ENCODE assay signal across 9 cellular contexts in the genomic region with DNA sequence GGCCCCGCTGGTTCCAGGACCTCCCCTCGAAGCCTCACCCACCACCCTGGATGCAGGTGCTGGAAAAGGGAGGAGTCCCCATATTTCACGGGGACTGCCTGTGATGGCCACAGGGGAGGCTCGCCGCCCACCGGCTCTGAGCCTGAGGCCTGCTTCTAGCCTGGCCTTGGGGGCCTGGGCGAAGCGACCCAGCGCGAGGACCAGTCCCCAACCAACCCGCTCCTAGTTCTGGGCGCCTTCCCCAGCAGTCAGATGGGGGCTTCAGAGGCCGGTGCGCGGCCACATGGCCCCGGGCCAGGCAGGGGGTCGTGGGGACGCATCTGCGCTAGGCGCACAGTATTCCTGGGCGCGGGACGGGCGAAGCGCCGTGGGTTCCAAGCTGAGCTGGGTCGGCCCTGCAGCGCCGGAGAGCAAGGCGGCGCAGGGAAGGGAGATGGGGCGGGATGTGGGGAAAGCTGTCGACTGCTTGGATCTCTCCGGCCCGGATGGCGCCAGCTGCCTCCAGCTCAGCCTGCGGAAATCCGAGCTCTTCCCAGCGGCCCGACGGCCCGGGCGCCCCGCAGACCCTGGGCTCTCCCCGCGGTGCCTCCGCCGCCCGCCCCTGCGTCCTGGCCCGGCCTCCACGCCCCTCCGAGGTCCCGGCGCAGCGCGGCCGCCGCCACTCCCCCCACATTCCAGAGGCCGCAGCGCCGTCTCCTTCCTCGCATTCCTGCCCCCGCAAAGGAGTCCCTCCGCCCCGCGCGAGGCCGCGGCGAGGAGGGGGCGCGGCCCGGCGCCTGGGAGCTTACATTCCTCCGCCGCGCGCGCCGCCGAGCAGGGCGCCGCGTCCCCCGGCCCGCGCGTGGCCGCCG. TPM values are rescaled to one million over a fixed set of nuclear protein-coding genes. Genes with fewer than 3 reads are reported as not detected.
DNase-seq lines count a peak whose midpoint lies in the region; ATAC-seq, FAIRE-seq and TF ChIP-seq lines count a peak whose summit lies in the region.
"Had no signal": no experiment of that assay in that cellular context is flagged by ENCODE, and none has a peak within 500 bp of the region (broad histone marks: within the 10 kb centered on the region; RNA-seq: fewer than 3 reads in every experiment).

A gene (plus strand): TSS at position 788 of the 851 bp plus-strand sequence. CDS start 217 bp downstream, outside the sequence.

- TF ChIP-seq POLR2A in GM18505 (IDR thresholded peaks at IDR 0.05; ENCODE audit: borderline replicate concordance, extremely low read depth, insufficient read depth, insufficient read length): no peak

- H3K4me1 Mint-ChIP-seq in Calu3 (ENCODE audit: low read depth, unreplicated experiment) (peaks cover 13% of the 10 kb centered on the region), endothelial cell (ENCODE audit: unreplicated experiment) (peaks cover 6% of the 10 kb centered on the region)

- DNase-seq in Calu3: peak; percentile 65
- peak; percentile 32 for DNase-seq in PC-3
- DNase-seq in endothelial cell (ENCODE audit: low spot score): peak; percentile 84
- DNase-seq in mesenteric fat pad (ENCODE audit: low spot score): peak; percentile 92
- DNase-seq in urothelium cell line (ENCODE audit: low spot score): peak; percentile 90
- no peak for DNase-seq in NCI-H1930 (lab: John Stamatoyannopoulos, UW)

- POLR2A ChIA-PET in PC-3 (lab: Charles Lee; ENCODE audit: unreplicated experiment): interaction anchor here (0.5 kb wide), 1 partner anchor 247 kb away, joined by 14 read pairs; no protein-coding TSS in a partner anchor

- H3K36me3 ChIP-seq in PC-3 (ENCODE audit: low read depth, low read length): no peaks in the 10 kb centered on the region

- H3K27ac Mint-ChIP-seq in Calu3 (ENCODE audit: unreplicated experiment) (no peak within 1 kb of the TSS), endothelial cell (ENCODE audit: unreplicated experiment) (no peak within 1 kb of the TSS)
- H3K27ac Mint-ChIP-seq: natural killer cell treated with Interleukin-12 subunit alpha and Interleukin-12 subunit beta and Interleukin-15 and Interleukin-18, amount 100 ng/mL, for 72 hours had no signal

- H3K9me3 Mint-ChIP-seq in Calu3 (ENCODE audit: low read depth, unreplicated experiment) (no peaks in the 10 kb centered on the region), endothelial cell (ENCODE audit: unreplicated experiment) (no peaks in the 10 kb centered on the region)
- H3K9me3 Mint-ChIP-seq: natural killer cell treated with Interleukin-12 subunit alpha and Interleukin-12 subunit beta and Interleukin-15 and Interleukin-18, amount 100 ng/mL, for 72 hours had no signal

- ATAC-seq in PC-3 (peak; percentile 48), GM18505 (IDR thresholded peaks at IDR 0.05; ENCODE audit: unreplicated experiment) (no peak), GM18502 (IDR thresholded peaks at IDR 0.05; ENCODE audit: poor library complexity, unreplicated experiment) (no peak)

- peak within 1 kb of the TSS; percentile 84 for H3K4me2 ChIP-seq in PC-3 (ENCODE audit: low read length)

- no peaks in the 10 kb centered on the region for H3K9me3 ChIP-seq in PC-3 (ENCODE audit: low read length)

- peak; percentile 27 for FAIRE-seq in urothelium cell line (lab: Jason Lieb, UNC)

- no peak within 1 kb of the TSS for H3K9ac ChIP-seq in PC-3 (ENCODE audit: low read length)

- 0 out of 2 replicates have a peak within 1 kb of the TSS, but pooled peaks have one; percentile 20 for H2AFZ ChIP-seq in PC-3 (ENCODE audit: low read length)

- BruUV-seq in Calu3 (replicated peaks; lab: Mats Ljungman, UMichigan): no TSS peak
- BruUV-seq in PC-3 (replicated peaks; lab: Mats Ljungman, UMichigan): no TSS peak

- no peaks in the 10 kb centered on the region for H3K79me2 ChIP-seq in PC-3 (ENCODE audit: low read length)

- no peaks in the 10 kb centered on the region for H3K27me3 ChIP-seq in PC-3 (ENCODE audit: low read length)

- no peaks in the 10 kb centered on the region for H4K20me1 ChIP-seq in PC-3 (ENCODE audit: low read length)

- no peak within 1 kb of the TSS for H3K27ac ChIP-seq in PC-3 (ENCODE audit: low read length)

- intact Hi-C loops in Calu3 (cut with micrococcal nuclease; ENCODE audit: unreplicated experiment) (no loop called here), PC-3 (cut with micrococcal nuclease) (no loop called here)

- H3K36me3 Mint-ChIP-seq in Calu3 (ENCODE audit: insufficient read depth, unreplicated experiment): peaks cover 26% of the 10 kb centered on the region
- H3K36me3 Mint-ChIP-seq in endothelial cell (ENCODE audit: low read depth, unreplicated experiment): peaks cover 8% of the 10 kb centered on the region
- H3K36me3 Mint-ChIP-seq: natural killer cell treated with Interleukin-12 subunit alpha and Interleukin-12 subunit beta and Interleukin-15 and Interleukin-18, amount 100 ng/mL, for 72 hours had no signal

- TF ChIP-seq CTCF in Calu3 (IDR thresholded peaks at IDR 0.05; ENCODE audit: unreplicated experiment) (no peak), PC-3 (conservative IDR thresholded peaks at IDR 0.05; ENCODE audit: low read depth, low read length) (no peak), endothelial cell (IDR thresholded peaks at IDR 0.05; ENCODE audit: unreplicated experiment) (no peak)

- CTCF ChIA-PET in Calu3 (lab: Charles Lee) (interaction anchor here (0.6 kb wide), 1 partner anchor 252 kb away, joined by 5 read pairs; no protein-coding TSS in a partner anchor), PC-3 (lab: Charles Lee) (no interaction called here)

- no peaks in the 10 kb centered on the region for H3F3A ChIP-seq in PC-3 (ENCODE audit: low read length, unreplicated experiment)

- no peaks in the 10 kb centered on the region for H3K9me2 ChIP-seq in PC-3 (replicated peaks; ENCODE audit: low read length)

- H3K4me3 ChIP-seq in PC-3 (ENCODE audit: low read length): peak within 1 kb of the TSS; percentile 62

- no peaks in the 10 kb centered on the region for H3K4me1 ChIP-seq in PC-3 (ENCODE audit: insufficient read depth, low read length)

- H3K4me3 Mint-ChIP-seq in Calu3 (ENCODE audit: low read depth, unreplicated experiment) (peak within 1 kb of the TSS; percentile 55), endothelial cell (ENCODE audit: unreplicated experiment) (peak within 1 kb of the TSS; percentile 93)

- H3K27me3 Mint-ChIP-seq in Calu3 (ENCODE audit: unreplicated experiment): peaks cover 17% of the 10 kb centered on the region
- peaks cover 17% of the 10 kb centered on the region for H3K27me3 Mint-ChIP-seq in endothelial cell (ENCODE audit: unreplicated experiment)

RNA-seq across cellular contexts. Expression of the gene that starts here (rescaled TPM):
- total RNA-seq in Calu3 (2022) (5.3 and 6.9 TPM in 2 replicates), PC-3 (2014; rRNA removed) (5.2 and 7.5 TPM in 2 replicates), endothelial cell (ENCODE audit: unreplicated experiment) (17.6 TPM), mesenteric fat pad (25.3 TPM)

Comparison
In these comparisons a context has a peak if more than half of its experiments do, and no peak if none do; other contexts are left out.
1. DNase-seq: peak in Calu3 (single experiment), PC-3 (single experiment), endothelial cell (single experiment), mesenteric fat pad (single experiment) and urothelium cell line (single experiment); none in NCI-H1930 (0 of 2).